1 cellular context compared by ENCODE assay signal in genomic region chr10:61465807-61466425, GRCh38.
TF ChIP-seq lines count a peak whose summit lies in the region.

No MANE protein-coding gene starts in this region.

TF ChIP-seq in K562, 482 proteins besides CTCF, POLR2A, EP300 and RAD21 (continued from another document):
- TF ChIP-seq BCL6 (CRISPR knock-in tag; IDR thresholded peaks at IDR 0.05) (no peak), CHD7 (IDR thresholded peaks at IDR 0.05; ENCODE audit: low read depth, low read length) (no peak), MAZ (CRISPR knock-in tag; conservative IDR thresholded peaks at IDR 0.05 in 1 of 2, IDR thresholded peaks at IDR 0.05 in 1 of 2) (no peak), CBX1 (IDR thresholded peaks at IDR 0.05; ENCODE audit: low read depth) (no peak), ZNF384 (IDR thresholded peaks at IDR 0.05; ENCODE audit: low read depth, low read length) (no peak), DIDO1 (tag; IDR thresholded peaks at IDR 0.05; ENCODE audit: low read depth) (no peak), CEBPB (tag; IDR thresholded peaks at IDR 0.05) (0 out of 2 replicates have a peak, but pooled peaks have one; percentile 14), YBX1 (IDR thresholded peaks at IDR 0.05) (no peak), ARID2 (IDR thresholded peaks at IDR 0.05) (peak; percentile 50; the same call in 1 of the 2 replicates), ATF7 (IDR thresholded peaks at IDR 0.05) (peak; percentile 68), ZNF655 (CRISPR knock-in tag; IDR thresholded peaks at IDR 0.05) (no peak), CC2D1A (IDR thresholded peaks at IDR 0.05) (peak; percentile 72; the same call in 1 of the 2 replicates), DPF2 (IDR thresholded peaks at IDR 0.05) (no peak), SPI1 (IDR thresholded peaks at IDR 0.05; ENCODE audit: borderline replicate concordance, low read depth, low read length) (peak; percentile 54; the same call in 1 of the 2 replicates), CEBPG (CRISPR knock-in tag; IDR thresholded peaks at IDR 0.05) (no peak), CEBPG (tag; conservative IDR thresholded peaks at IDR 0.05 in 1 of 2, IDR thresholded peaks at IDR 0.05 in 1 of 2) (peak in 1 of 2 experiments; percentile 29; a peak in 1 of 4 replicates), MYC (IDR thresholded peaks at IDR 0.05; ENCODE audit: low read depth, low read length) (0 out of 2 replicates have a peak, but pooled peaks have one; percentile 15), MYC (CRISPR knock-in tag; IDR thresholded peaks at IDR 0.05; ENCODE audit: borderline replicate concordance, low read depth) (no peak), JUND (IDR thresholded peaks at IDR 0.05; ENCODE audit: borderline replicate concordance, low read depth, low read length) (peak; percentile 9; the same call in 1 of the 2 replicates), JUND (tag; IDR thresholded peaks at IDR 0.05; ENCODE audit: borderline replicate concordance, low read depth, low read length) (peak; percentile 51; the same call in 1 of the 3 replicates), SMC3 (conservative IDR thresholded peaks at IDR 0.05; ENCODE audit: insufficient read depth, low read depth, low read length) (0 out of 2 replicates have a peak, but pooled peaks have one; percentile 12), ZNF324 (CRISPR knock-in tag; IDR thresholded peaks at IDR 0.05) (no peak), SIN3A (IDR thresholded peaks at IDR 0.05; ENCODE audit: borderline replicate concordance in 2 of 2, control insufficient read depth in 1 of 2, low read depth in 2 of 2, low read length in 2 of 2) (no peak), MBD1 (CRISPR knock-in tag; IDR thresholded peaks at IDR 0.05) (no peak), NR2C1 (IDR thresholded peaks at IDR 0.05) (no peak), NR2C1 (tag; IDR thresholded peaks at IDR 0.05) (0 out of 2 replicates have a peak, but pooled peaks have one; percentile 13)
TF ChIP-seq in K562: peak in this region for 12.
